ENCODE assay signal across 1 cellular context in genomic region chr7:2863461-2864066, GRCh38.
TF ChIP-seq lines count a peak whose summit lies in the region.

No MANE protein-coding gene starts in this region.

TF ChIP-seq in HepG2, 621 proteins besides CTCF, POLR2A, EP300 and RAD21 (continued from another document and continues in another):
- TF ChIP-seq ZNF414 (CRISPR knock-in tag; IDR thresholded peaks at IDR 0.05) (0 out of 2 replicates have a peak, but pooled peaks have one; percentile 60), GMEB2 (CRISPR knock-in tag; IDR thresholded peaks at IDR 0.05; ENCODE audit: low read depth) (no peak), ZNF770 (CRISPR knock-in tag; IDR thresholded peaks at IDR 0.05) (no peak), KAT7 (CRISPR knock-in tag; IDR thresholded peaks at IDR 0.05; ENCODE audit: borderline replicate concordance) (0 out of 2 replicates have a peak, but pooled peaks have one; percentile 30), DDIT3 (CRISPR knock-in tag; IDR thresholded peaks at IDR 0.05) (no peak), ZNF597 (CRISPR knock-in tag; IDR thresholded peaks at IDR 0.05) (no peak), MXD3 (CRISPR knock-in tag; IDR thresholded peaks at IDR 0.05) (0 out of 2 replicates have a peak, but pooled peaks have one; percentile 35), ELK4 (CRISPR knock-in tag; IDR thresholded peaks at IDR 0.05; ENCODE audit: borderline replicate concordance) (no peak), MXI1 (IDR thresholded peaks at IDR 0.05; ENCODE audit: borderline replicate concordance, low read depth, low read length) (peak; percentile 27; the same call in 1 of the 3 replicates), AKAP8 (CRISPR knock-in tag; IDR thresholded peaks at IDR 0.05) (no peak), ZNF160 (CRISPR knock-in tag; IDR thresholded peaks at IDR 0.05) (no peak), RFX3 (CRISPR knock-in tag; IDR thresholded peaks at IDR 0.05) (no peak), ZNF326 (CRISPR knock-in tag; IDR thresholded peaks at IDR 0.05; ENCODE audit: borderline replicate concordance) (no peak), ZNF775 (CRISPR knock-in tag; IDR thresholded peaks at IDR 0.05; ENCODE audit: borderline replicate concordance) (no peak), ZNF615 (CRISPR knock-in tag; IDR thresholded peaks at IDR 0.05; ENCODE audit: borderline replicate concordance) (no peak), PHF5A (CRISPR knock-in tag; IDR thresholded peaks at IDR 0.05; ENCODE audit: low read depth, unreplicated experiment) (no peak), ZNF331 (CRISPR knock-in tag; IDR thresholded peaks at IDR 0.05) (peak; percentile 80), MIER2 (CRISPR knock-in tag; IDR thresholded peaks at IDR 0.05) (no peak), ZNF781 (CRISPR knock-in tag; IDR thresholded peaks at IDR 0.05; ENCODE audit: borderline replicate concordance, not compliant biosample characterization) (no peak), ZBTB8A (CRISPR knock-in tag; IDR thresholded peaks at IDR 0.05; ENCODE audit: borderline replicate concordance, low read depth) (no peak), ZNF556 (CRISPR knock-in tag; IDR thresholded peaks at IDR 0.05; ENCODE audit: borderline replicate concordance) (peak; percentile 17; the same call in 1 of the 2 replicates), DR1 (CRISPR knock-in tag; IDR thresholded peaks at IDR 0.05) (no peak), IRF9 (CRISPR knock-in tag; IDR thresholded peaks at IDR 0.05; ENCODE audit: borderline replicate concordance) (no peak), HDAC1 (CRISPR knock-in tag; IDR thresholded peaks at IDR 0.05) (peak; percentile 59; the same call in 1 of the 2 replicates), ZBTB26 (CRISPR knock-in tag; IDR thresholded peaks at IDR 0.05; ENCODE audit: borderline replicate concordance) (no peak), SSRP1 (CRISPR knock-in tag; IDR thresholded peaks at IDR 0.05) (0 out of 2 replicates have a peak, but pooled peaks have one; percentile 51), MAF1 (CRISPR knock-in tag; IDR thresholded peaks at IDR 0.05; ENCODE audit: borderline replicate concordance) (no peak), HOXA7 (CRISPR knock-in tag; IDR thresholded peaks at IDR 0.05) (no peak), ZNF282 (IDR thresholded peaks at IDR 0.05; ENCODE audit: partially characterized antibody) (no peak), ZSCAN25 (CRISPR knock-in tag; IDR thresholded peaks at IDR 0.05) (0 out of 2 replicates have a peak, but pooled peaks have one; percentile 27), ZNF292 (CRISPR knock-in tag; IDR thresholded peaks at IDR 0.05; ENCODE audit: borderline replicate concordance, low read depth) (peak; percentile 77; the same call in 1 of the 2 replicates), SAP130 (CRISPR knock-in tag; IDR thresholded peaks at IDR 0.05; ENCODE audit: low read depth) (peak; percentile 85), ZXDC (CRISPR knock-in tag; IDR thresholded peaks at IDR 0.05) (0 out of 2 replicates have a peak, but pooled peaks have one; percentile 44), ZNF430 (CRISPR knock-in tag; IDR thresholded peaks at IDR 0.05) (peak; percentile 54; the same call in 1 of the 2 replicates), CERS6 (CRISPR knock-in tag; IDR thresholded peaks at IDR 0.05) (no peak), ZBTB44 (CRISPR knock-in tag; IDR thresholded peaks at IDR 0.05) (no peak; the same call in 1 of the 2 replicates), SOX5 (CRISPR knock-in tag; IDR thresholded peaks at IDR 0.05; ENCODE audit: borderline replicate concordance) (peak; percentile 64), ZFY (CRISPR knock-in tag; IDR thresholded peaks at IDR 0.05) (peak; percentile 93), ZNF30 (CRISPR knock-in tag; IDR thresholded peaks at IDR 0.05) (0 out of 2 replicates have a peak, but pooled peaks have one; percentile 31), SP140L (CRISPR knock-in tag; IDR thresholded peaks at IDR 0.05; ENCODE audit: borderline replicate concordance) (no peak), NR3C1 (CRISPR knock-in tag; IDR thresholded peaks at IDR 0.05) (no peak), ZNF550 (CRISPR knock-in tag; IDR thresholded peaks at IDR 0.05; ENCODE audit: borderline replicate concordance) (no peak), ZNF570 (CRISPR knock-in tag; IDR thresholded peaks at IDR 0.05; ENCODE audit: borderline replicate concordance) (no peak), ZNF235 (CRISPR knock-in tag; IDR thresholded peaks at IDR 0.05; ENCODE audit: borderline replicate concordance) (no peak), ZNF678 (CRISPR knock-in tag; IDR thresholded peaks at IDR 0.05) (no peak), REL (CRISPR knock-in tag; conservative IDR thresholded peaks at IDR 0.05) (no peak), DRAP1 (CRISPR knock-in tag; IDR thresholded peaks at IDR 0.05) (peak; percentile 88), ZNF207 (IDR thresholded peaks at IDR 0.05; ENCODE audit: borderline replicate concordance) (no peak), MTERF4 (CRISPR knock-in tag; IDR thresholded peaks at IDR 0.05) (no peak), ZNF724P (CRISPR knock-in tag; IDR thresholded peaks at IDR 0.05; ENCODE audit: borderline replicate concordance) (no peak)
